1 cellular context compared by ENCODE assay signal in genomic region chr3:136711888-136712287, GRCh38.
TF ChIP-seq lines count a peak whose summit lies in the region.
"Not testable (repeated sequence)": the region's sequence is repeated elsewhere in the genome, so short reads cannot be mapped to it uniquely, and the experiment has no call there.

No MANE protein-coding gene starts in this region.

TF ChIP-seq in HepG2, 621 proteins besides CTCF, POLR2A, EP300 and RAD21 (continues in another document):
- TF ChIP-seq ZNF292 (CRISPR knock-in tag; IDR thresholded peaks at IDR 0.05; ENCODE audit: borderline replicate concordance, low read depth) (peak; percentile 70; the same call in 1 of the 2 replicates), ZNF24 (IDR thresholded peaks at IDR 0.05) (peak; percentile 34; the same call in 1 of the 2 replicates), HOMEZ (CRISPR knock-in tag; IDR thresholded peaks at IDR 0.05; ENCODE audit: low read depth) (peak; percentile 98), ZBTB20 (CRISPR knock-in tag; IDR thresholded peaks at IDR 0.05; ENCODE audit: borderline replicate concordance, low read depth) (peak; percentile 30; the same call in 1 of the 2 replicates), SOX5 (CRISPR knock-in tag; IDR thresholded peaks at IDR 0.05; ENCODE audit: borderline replicate concordance) (peak; percentile 46; the same call in 1 of the 2 replicates), ZNF672 (CRISPR knock-in tag; IDR thresholded peaks at IDR 0.05) (peak; percentile 95; the same call in 1 of the 2 replicates), SAP130 (CRISPR knock-in tag; IDR thresholded peaks at IDR 0.05; ENCODE audit: low read depth) (peak; percentile 23; the same call in 1 of the 2 replicates), NR2F1 (CRISPR knock-in tag; IDR thresholded peaks at IDR 0.05) (peak in 1 of 2 experiments; percentile 40; a peak in 1 of 4 replicates), NR2F6 (IDR thresholded peaks at IDR 0.05) (peak; percentile 43; the same call in 1 of the 2 replicates), REPIN1 (CRISPR knock-in tag; IDR thresholded peaks at IDR 0.05; ENCODE audit: borderline replicate concordance, low read depth) (peak; percentile 33; the same call in 1 of the 2 replicates), MED1 (CRISPR knock-in tag; IDR thresholded peaks at IDR 0.05) (0 out of 2 replicates have a peak, but pooled peaks have one; percentile 29), FOXO1 (CRISPR knock-in tag; IDR thresholded peaks at IDR 0.05) (0 out of 2 replicates have a peak, but pooled peaks have one; percentile 41), ATF2 (CRISPR knock-in tag; IDR thresholded peaks at IDR 0.05) (peak; percentile 54; the same call in 1 of the 2 replicates), GABPB1 (CRISPR knock-in tag; IDR thresholded peaks at IDR 0.05) (0 out of 2 replicates have a peak, but pooled peaks have one; percentile 12), ZNF3 (CRISPR knock-in tag; IDR thresholded peaks at IDR 0.05) (0 out of 2 replicates have a peak, but pooled peaks have one; percentile 42), THAP11 (CRISPR knock-in tag; IDR thresholded peaks at IDR 0.05) (peak; percentile 25; the same call in 1 of the 2 replicates), ZBTB33 (CRISPR knock-in tag; IDR thresholded peaks at IDR 0.05) (peak; percentile 90), CREB1 (IDR thresholded peaks at IDR 0.05) (peak; percentile 26; the same call in 1 of the 2 replicates), SMARCC2 (IDR thresholded peaks at IDR 0.05) (0 out of 2 replicates have a peak, but pooled peaks have one; percentile 13), ZKSCAN8 (CRISPR knock-in tag; IDR thresholded peaks at IDR 0.05; ENCODE audit: borderline replicate concordance) (peak; percentile 55; the same call in 1 of the 2 replicates), FOSL2 (CRISPR knock-in tag; IDR thresholded peaks at IDR 0.05) (peak; percentile 76), ASH2L (IDR thresholded peaks at IDR 0.05; ENCODE audit: insufficient read length, low read depth, low read length) (peak; percentile 68), SOX6 (CRISPR knock-in tag; IDR thresholded peaks at IDR 0.05) (peak; percentile 59), ZFP1 (CRISPR knock-in tag; IDR thresholded peaks at IDR 0.05) (0 out of 2 replicates have a peak, but pooled peaks have one; percentile 39), ZNF430 (CRISPR knock-in tag; IDR thresholded peaks at IDR 0.05) (peak; percentile 26; the same call in 1 of the 2 replicates), RCOR2 (CRISPR knock-in tag; IDR thresholded peaks at IDR 0.05) (peak; percentile 92), CBX5 (CRISPR knock-in tag; IDR thresholded peaks at IDR 0.05; ENCODE audit: borderline replicate concordance) (peak; percentile 84; the same call in 1 of the 2 replicates), GATAD2A (CRISPR knock-in tag; IDR thresholded peaks at IDR 0.05) (peak; percentile 51), TOE1 (CRISPR knock-in tag; IDR thresholded peaks at IDR 0.05) (0 out of 2 replicates have a peak, but pooled peaks have one; percentile 44), ZBTB3 (CRISPR knock-in tag; IDR thresholded peaks at IDR 0.05; ENCODE audit: borderline replicate concordance, low read depth) (peak; percentile 98), ZMYM4 (CRISPR knock-in tag; IDR thresholded peaks at IDR 0.05) (peak; percentile 85), FOXP1 (IDR thresholded peaks at IDR 0.05) (0 out of 2 replicates have a peak, but pooled peaks have one; percentile 5), FOXP1 (CRISPR knock-in tag; IDR thresholded peaks at IDR 0.05) (peak; percentile 76), RXRB (CRISPR knock-in tag; IDR thresholded peaks at IDR 0.05; ENCODE audit: borderline replicate concordance) (peak; percentile 20; the same call in 1 of the 2 replicates), SOX13 (CRISPR knock-in tag; conservative IDR thresholded peaks at IDR 0.05 in 1 of 2, IDR thresholded peaks at IDR 0.05 in 1 of 2) (peak in 1 of 2 experiments; percentile 42; a peak in 1 of 4 replicates), ATF4 (CRISPR knock-in tag; IDR thresholded peaks at IDR 0.05) (peak in 1 of 2 experiments; percentile 44; a peak in 1 of 4 replicates), ATF7 (IDR thresholded peaks at IDR 0.05) (0 out of 2 replicates have a peak, but pooled peaks have one; percentile 16), HNF4A (CRISPR knock-in tag; IDR thresholded peaks at IDR 0.05) (peak; percentile 68), FOXA3 (CRISPR knock-in tag; IDR thresholded peaks at IDR 0.05) (peak; percentile 59), ZMYM3 (CRISPR knock-in tag; IDR thresholded peaks at IDR 0.05) (peak; percentile 98), POGZ (CRISPR knock-in tag; IDR thresholded peaks at IDR 0.05) (peak; percentile 95), ZMYM2 (CRISPR knock-in tag; IDR thresholded peaks at IDR 0.05) (peak; percentile 99)
- TF ChIP-seq NR2F6 (CRISPR knock-in tag; IDR thresholded peaks at IDR 0.05); CREB1 (CRISPR knock-in tag; IDR thresholded peaks at IDR 0.05); SOX6 (IDR thresholded peaks at IDR 0.05); SOX13 (IDR thresholded peaks at IDR 0.05); ATF7 (CRISPR knock-in tag; IDR thresholded peaks at IDR 0.05): not testable (repeated sequence)
- TF ChIP-seq, protein P1, sequence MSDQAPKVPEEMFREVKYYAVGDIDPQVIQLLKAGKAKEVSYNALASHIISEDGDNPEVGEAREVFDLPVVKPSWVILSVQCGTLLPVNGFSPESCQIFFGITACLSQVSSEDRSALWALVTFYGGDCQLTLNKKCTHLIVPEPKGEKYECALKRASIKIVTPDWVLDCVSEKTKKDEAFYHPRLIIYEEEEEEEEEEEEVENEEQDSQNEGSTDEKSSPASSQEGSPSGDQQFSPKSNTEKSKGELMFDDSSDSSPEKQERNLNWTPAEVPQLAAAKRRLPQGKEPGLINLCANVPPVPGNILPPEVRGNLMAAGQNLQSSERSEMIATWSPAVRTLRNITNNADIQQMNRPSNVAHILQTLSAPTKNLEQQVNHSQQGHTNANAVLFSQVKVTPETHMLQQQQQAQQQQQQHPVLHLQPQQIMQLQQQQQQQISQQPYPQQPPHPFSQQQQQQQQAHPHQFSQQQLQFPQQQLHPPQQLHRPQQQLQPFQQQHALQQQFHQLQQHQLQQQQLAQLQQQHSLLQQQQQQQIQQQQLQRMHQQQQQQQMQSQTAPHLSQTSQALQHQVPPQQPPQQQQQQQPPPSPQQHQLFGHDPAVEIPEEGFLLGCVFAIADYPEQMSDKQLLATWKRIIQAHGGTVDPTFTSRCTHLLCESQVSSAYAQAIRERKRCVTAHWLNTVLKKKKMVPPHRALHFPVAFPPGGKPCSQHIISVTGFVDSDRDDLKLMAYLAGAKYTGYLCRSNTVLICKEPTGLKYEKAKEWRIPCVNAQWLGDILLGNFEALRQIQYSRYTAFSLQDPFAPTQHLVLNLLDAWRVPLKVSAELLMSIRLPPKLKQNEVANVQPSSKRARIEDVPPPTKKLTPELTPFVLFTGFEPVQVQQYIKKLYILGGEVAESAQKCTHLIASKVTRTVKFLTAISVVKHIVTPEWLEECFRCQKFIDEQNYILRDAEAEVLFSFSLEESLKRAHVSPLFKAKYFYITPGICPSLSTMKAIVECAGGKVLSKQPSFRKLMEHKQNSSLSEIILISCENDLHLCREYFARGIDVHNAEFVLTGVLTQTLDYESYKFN (CRISPR knock-in tag; conservative IDR thresholded peaks at IDR 0.05) = peak; percentile 73
- TF ChIP-seq, protein P2, sequence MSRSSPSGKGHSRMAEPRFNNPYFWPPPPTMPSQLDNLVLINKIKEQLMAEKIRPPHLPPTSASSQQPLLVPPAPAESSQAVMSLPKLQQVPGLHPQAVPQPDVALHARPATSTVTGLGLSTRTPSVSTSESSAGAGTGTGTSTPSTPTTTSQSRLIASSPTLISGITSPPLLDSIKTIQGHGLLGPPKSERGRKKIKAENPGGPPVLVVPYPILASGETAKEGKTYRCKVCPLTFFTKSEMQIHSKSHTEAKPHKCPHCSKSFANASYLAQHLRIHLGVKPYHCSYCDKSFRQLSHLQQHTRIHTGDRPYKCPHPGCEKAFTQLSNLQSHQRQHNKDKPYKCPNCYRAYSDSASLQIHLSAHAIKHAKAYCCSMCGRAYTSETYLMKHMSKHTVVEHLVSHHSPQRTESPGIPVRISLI (CRISPR knock-in tag; IDR thresholded peaks at IDR 0.05; ENCODE audit: borderline replicate concordance) = peak; percentile 85; the same call in 1 of the 2 replicates
- TF ChIP-seq, protein P3, sequence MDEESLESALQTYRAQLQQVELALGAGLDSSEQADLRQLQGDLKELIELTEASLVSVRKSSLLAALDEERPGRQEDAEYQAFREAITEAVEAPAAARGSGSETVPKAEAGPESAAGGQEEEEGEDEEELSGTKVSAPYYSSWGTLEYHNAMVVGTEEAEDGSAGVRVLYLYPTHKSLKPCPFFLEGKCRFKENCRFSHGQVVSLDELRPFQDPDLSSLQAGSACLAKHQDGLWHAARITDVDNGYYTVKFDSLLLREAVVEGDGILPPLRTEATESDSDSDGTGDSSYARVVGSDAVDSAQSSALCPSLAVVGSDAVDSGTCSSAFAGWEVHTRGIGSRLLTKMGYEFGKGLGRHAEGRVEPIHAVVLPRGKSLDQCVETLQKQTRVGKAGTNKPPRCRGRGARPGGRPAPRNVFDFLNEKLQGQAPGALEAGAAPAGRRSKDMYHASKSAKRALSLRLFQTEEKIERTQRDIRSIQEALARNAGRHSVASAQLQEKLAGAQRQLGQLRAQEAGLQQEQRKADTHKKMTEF (CRISPR knock-in tag; IDR thresholded peaks at IDR 0.05) = peak; percentile 58; the same call in 1 of the 2 replicates
- TF ChIP-seq, protein P4, sequence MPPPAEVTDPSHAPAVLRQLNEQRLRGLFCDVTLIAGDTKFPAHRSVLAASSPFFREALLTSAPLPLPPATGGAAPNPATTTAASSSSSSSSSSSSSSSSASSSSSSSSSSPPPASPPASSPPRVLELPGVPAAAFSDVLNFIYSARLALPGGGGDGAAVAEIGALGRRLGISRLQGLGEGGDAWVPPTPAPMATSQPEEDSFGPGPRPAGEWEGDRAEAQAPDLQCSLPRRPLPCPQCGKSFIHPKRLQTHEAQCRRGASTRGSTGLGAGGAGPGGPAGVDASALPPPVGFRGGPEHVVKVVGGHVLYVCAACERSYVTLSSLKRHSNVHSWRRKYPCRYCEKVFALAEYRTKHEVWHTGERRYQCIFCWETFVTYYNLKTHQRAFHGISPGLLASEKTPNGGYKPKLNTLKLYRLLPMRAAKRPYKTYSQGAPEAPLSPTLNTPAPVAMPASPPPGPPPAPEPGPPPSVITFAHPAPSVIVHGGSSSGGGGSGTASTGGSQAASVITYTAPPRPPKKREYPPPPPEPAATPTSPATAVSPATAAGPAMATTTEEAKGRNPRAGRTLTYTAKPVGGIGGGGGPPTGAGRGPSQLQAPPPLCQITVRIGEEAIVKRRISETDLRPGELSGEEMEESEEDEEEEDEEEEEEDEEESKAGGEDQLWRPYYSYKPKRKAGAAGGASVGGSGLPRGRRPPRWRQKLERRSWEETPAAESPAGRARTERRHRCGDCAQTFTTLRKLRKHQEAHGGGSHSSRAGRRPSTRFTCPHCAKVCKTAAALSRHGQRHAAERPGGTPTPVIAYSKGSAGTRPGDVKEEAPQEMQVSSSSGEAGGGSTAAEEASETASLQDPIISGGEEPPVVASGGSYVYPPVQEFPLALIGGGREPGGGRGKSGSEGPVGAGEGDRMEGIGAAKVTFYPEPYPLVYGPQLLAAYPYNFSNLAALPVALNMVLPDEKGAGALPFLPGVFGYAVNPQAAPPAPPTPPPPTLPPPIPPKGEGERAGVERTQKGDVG (CRISPR knock-in tag; IDR thresholded peaks at IDR 0.05; ENCODE audit: borderline replicate concordance) = peak; percentile 61; the same call in 1 of the 2 replicates
